Comparison of ENCODE assay signal across 28 cellular contexts in genomic region chr20:62003567-62004405, GRCh38.
"Had no signal": no experiment of that assay in that cellular context is flagged by ENCODE, and none has a peak within 500 bp of the region (broad histone marks: within the 10 kb centered on the region; RNA-seq: fewer than 3 reads in every experiment).

No MANE protein-coding gene starts in this region.

- H3K9me3 Mint-ChIP-seq: activated CD4-positive, alpha-beta T cell treated with anti-CD3 and anti-CD28 coated beads, Interleukin-2, amount 10 ng/mL, durations not matched to agents 7 days and 5 days; activated CD8-positive, alpha-beta T cell treated with anti-CD3 and anti-CD28 coated beads for 36 hours; activated naive CD4-positive, alpha-beta T cell treated with anti-CD3 and anti-CD28 coated beads, Interleukin-2, amount 50 U/mL, for 72 hours; activated T-cell treated with anti-CD3 and anti-CD28 coated beads, Interleukin-2, amount 50 U/mL, for 72 hours; nephron; stimulated activated effector memory CD8-positive, alpha-beta T cell treated with anti-CD3 and anti-CD28 coated beads, Interleukin-12 subunit alpha, Interleukin-12 subunit beta, amount 100 ng/mL, for 72 hours; stimulated activated naive CD8-positive, alpha-beta T cell treated with anti-CD3 and anti-CD28 coated beads, Interleukin-15, amount 100 ng/mL, for 72 hours; WTC11 had no signal

- H3K4me1 Mint-ChIP-seq: activated CD4-positive, alpha-beta T cell treated with anti-CD3 and anti-CD28 coated beads, Interleukin-2, amount 10 ng/mL, durations not matched to agents 7 days and 5 days; activated CD8-positive, alpha-beta memory T cell treated with anti-CD3 and anti-CD28 coated beads, Interleukin-2, amount 10 ng/mL, durations not matched to agents 7 days and 5 days; nephron; stimulated activated naive CD8-positive, alpha-beta T cell treated with anti-CD3 and anti-CD28 coated beads, Interleukin-15, amount 100 ng/mL, for 72 hours; WTC11 had no signal

- DNase-seq: activated CD4-positive, alpha-beta T cell treated with anti-CD3 and anti-CD28 coated beads for 1 hour; activated CD4-positive, alpha-beta T cell treated with anti-CD3 and anti-CD28 coated beads, Interleukin-2, amount 10 ng/mL, durations not matched to agents 7 days and 5 days; activated CD8-positive, alpha-beta memory T cell treated with anti-CD3 and anti-CD28 coated beads, Interleukin-2, amount 10 ng/mL, durations not matched to agents 7 days and 5 days; activated CD8-positive, alpha-beta T cell treated with anti-CD3 and anti-CD28 coated beads for 36 hours; activated naive CD4-positive, alpha-beta T cell; activated T-cell treated with anti-CD3 and anti-CD28 coated beads, Interleukin-2, amount 50 U/mL, for 72 hours; dorsolateral prefrontal cortex; effector memory CD4-positive, alpha-beta T cell; foreskin fibroblast; left ventricle myocardium inferior; ovary; retina; sigmoid colon; small intestine; stimulated activated CD4-positive, alpha-beta T cell treated with anti-CD3 and anti-CD28 coated beads, Interleukin-4, amount 100 ng/mL, for 24 hours; stimulated activated naive CD8-positive, alpha-beta T cell treated with anti-CD3 and anti-CD28 coated beads, Interleukin-15, amount 100 ng/mL, for 72 hours; substantia nigra; T-helper 2 cell; thyroid gland had no signal

- H3K4me3 Mint-ChIP-seq: activated CD4-positive, alpha-beta T cell treated with anti-CD3 and anti-CD28 coated beads, Interleukin-2, amount 10 ng/mL, durations not matched to agents 7 days and 5 days; activated CD8-positive, alpha-beta memory T cell treated with anti-CD3 and anti-CD28 coated beads, Interleukin-2, amount 10 ng/mL, durations not matched to agents 7 days and 5 days; activated CD8-positive, alpha-beta T cell treated with anti-CD3 and anti-CD28 coated beads for 36 hours; activated T-cell treated with anti-CD3 and anti-CD28 coated beads, Interleukin-2, amount 50 U/mL, for 72 hours; nephron; stimulated activated effector memory CD8-positive, alpha-beta T cell treated with anti-CD3 and anti-CD28 coated beads, Interleukin-12 subunit alpha, Interleukin-12 subunit beta, amount 100 ng/mL, for 72 hours; stimulated activated naive CD8-positive, alpha-beta T cell treated with anti-CD3 and anti-CD28 coated beads, Interleukin-15, amount 100 ng/mL, for 72 hours; WTC11 had no signal

- H3K27ac Mint-ChIP-seq: activated CD4-positive, alpha-beta T cell treated with anti-CD3 and anti-CD28 coated beads, Interleukin-2, amount 10 ng/mL, durations not matched to agents 7 days and 5 days; activated CD8-positive, alpha-beta memory T cell treated with anti-CD3 and anti-CD28 coated beads, Interleukin-2, amount 10 ng/mL, durations not matched to agents 7 days and 5 days; activated CD8-positive, alpha-beta T cell treated with anti-CD3 and anti-CD28 coated beads for 36 hours; activated T-cell treated with anti-CD3 and anti-CD28 coated beads, Interleukin-2, amount 50 U/mL, for 72 hours; stimulated activated effector memory CD8-positive, alpha-beta T cell treated with anti-CD3 and anti-CD28 coated beads, Interleukin-12 subunit alpha, Interleukin-12 subunit beta, amount 100 ng/mL, for 72 hours; WTC11 had no signal

- H3K27me3 ChIP-seq: cardiac muscle cell, dorsolateral prefrontal cortex, heart left ventricle, ovary, sigmoid colon, thyroid gland, upper lobe of left lung had no signal

- ATAC-seq: activated CD8-positive, alpha-beta memory T cell treated with anti-CD3 and anti-CD28 coated beads, Interleukin-2, amount 10 ng/mL, durations not matched to agents 7 days and 5 days; activated CD8-positive, alpha-beta T cell treated with anti-CD3 and anti-CD28 coated beads for 36 hours; activated naive CD4-positive, alpha-beta T cell treated with anti-CD3 and anti-CD28 coated beads, Interleukin-2, amount 50 U/mL, for 72 hours; activated T-cell treated with anti-CD3 and anti-CD28 coated beads, Interleukin-2, amount 50 U/mL, for 72 hours; stimulated activated effector memory CD8-positive, alpha-beta T cell treated with anti-CD3 and anti-CD28 coated beads, Interleukin-12 subunit alpha, Interleukin-12 subunit beta, amount 100 ng/mL, for 72 hours; stimulated activated naive CD8-positive, alpha-beta T cell treated with anti-CD3 and anti-CD28 coated beads, Interleukin-15, amount 100 ng/mL, for 72 hours; WTC11 had no signal

- H3K4me3 ChIP-seq: cardiac muscle cell, coronary artery, dorsolateral prefrontal cortex, heart left ventricle, left ventricle myocardium inferior, ovary, prostate gland, sigmoid colon, thyroid gland, upper lobe of left lung had no signal

- H3K9me3 ChIP-seq: heart left ventricle, left ventricle myocardium inferior, ovary, prostate gland, sigmoid colon, thyroid gland, upper lobe of left lung had no signal

- H3K36me3 ChIP-seq: ovary had no signal

- H3K4me1 ChIP-seq: prostate gland, sigmoid colon, thyroid gland, upper lobe of left lung had no signal

- H3K27ac ChIP-seq: cardiac muscle cell, coronary artery, dorsolateral prefrontal cortex, heart left ventricle, left ventricle myocardium inferior, ovary, sigmoid colon, thyroid gland, upper lobe of left lung had no signal

- H3K27me3 Mint-ChIP-seq: activated CD4-positive, alpha-beta T cell treated with anti-CD3 and anti-CD28 coated beads, Interleukin-2, amount 10 ng/mL, durations not matched to agents 7 days and 5 days; activated CD8-positive, alpha-beta memory T cell treated with anti-CD3 and anti-CD28 coated beads, Interleukin-2, amount 10 ng/mL, durations not matched to agents 7 days and 5 days; activated CD8-positive, alpha-beta T cell treated with anti-CD3 and anti-CD28 coated beads for 36 hours; stimulated activated naive CD8-positive, alpha-beta T cell treated with anti-CD3 and anti-CD28 coated beads, Interleukin-15, amount 100 ng/mL, for 72 hours had no signal
